Comparison of ENCODE assay signal across 8 cellular contexts in genomic region chr22:38870791-38871359, GRCh38.
A peak's percentile ranks its signal among the peaks of the same experiment; 100 is the strongest.
DNase-seq lines count a peak whose midpoint lies in the region; ATAC-seq lines count a peak whose summit lies in the region.

No MANE protein-coding gene starts in this region.

- H3K36me3 ChIP-seq in mucosa of stomach (ENCODE audit: control insufficient read depth, insufficient read depth, low read length) = no peaks in the 10 kb centered on the region

- H3K9me3 ChIP-seq in mucosa of stomach (ENCODE audit: control insufficient read depth, low read length) = no peaks in the 10 kb centered on the region

- H3K9ac ChIP-seq in mucosa of stomach (ENCODE audit: low read length) = peak overlapping the region; percentile 66

- H3K4me3 ChIP-seq in mucosa of stomach (ENCODE audit: low read length) = peak overlapping the region; percentile 28

- peaks cover 32% of the 10 kb centered on the region for H3K4me1 ChIP-seq in mucosa of stomach (ENCODE audit: control insufficient read depth, insufficient read depth, low read length)

- peak overlapping the region; percentile 62 for H3K27ac ChIP-seq in caudate nucleus (ENCODE audit: low read depth, low read length)

- DNase-seq in stimulated activated CD4-positive, alpha-beta T cell treated with anti-CD3 and anti-CD28 coated beads, Interleukin-4, amount 100 ng/mL, for 1 hour = peak; percentile 12
- no peak for DNase-seq in stimulated activated CD4-positive, alpha-beta T cell treated with anti-CD3 and anti-CD28 coated beads, Interleukin-2, amount 100 ng/mL, for 48 hours
- DNase-seq in caudate nucleus (lab: John Stamatoyannopoulos, UW) = no peak
- no peak for DNase-seq in AG08395 (ENCODE audit: low spot score)
- no peak for DNase-seq in NCI-H2107 (lab: John Stamatoyannopoulos, UW)

- ATAC-seq in GM18868 (IDR thresholded peaks at IDR 0.05; ENCODE audit: unreplicated experiment) = no peak
- ATAC-seq in GM18867 (IDR thresholded peaks at IDR 0.05; ENCODE audit: unreplicated experiment) = no peak

- H3K27me3 ChIP-seq in mucosa of stomach (ENCODE audit: control insufficient read depth, insufficient read depth, low read length) = peaks cover 28% of the 10 kb centered on the region
